ENCODE assay signal across 20 cellular contexts in genomic region chr7:108239501-108240225, GRCh38.
A peak's percentile ranks its signal among the peaks of the same experiment; 100 is the strongest.
DNase-seq lines count a peak whose midpoint lies in the region; ATAC-seq and TF ChIP-seq lines count a peak whose summit lies in the region.
"Had no signal": no experiment of that assay in that cellular context is flagged by ENCODE, and none has a peak within 500 bp of the region (broad histone marks: within the 10 kb centered on the region; RNA-seq: fewer than 3 reads in every experiment).

No MANE protein-coding gene starts in this region.

- H3K27ac Mint-ChIP-seq in HFFc6 = no peak overlapping the region
- no peak overlapping the region for H3K27ac Mint-ChIP-seq in activated T-helper 2 cell treated with anti-CD3 and anti-CD28 coated beads, Interferon-gamma antibody, Interleukin-2, Interleukin-4, amounts not matched to agents 10 μg/mL and 5 μg/mL and 100 μg/mL, durations not matched to agents 14 hours and 24 hours and 36 hours
- H3K27ac Mint-ChIP-seq: activated naive CD8-positive, alpha-beta T cell; nephron; stimulated activated naive CD8-positive, alpha-beta T cell treated with anti-CD3 and anti-CD28 coated beads, Interleukin-15, Interleukin-2, amounts not matched to agents 100 ng/mL and 50 ng/mL, for 24 hours had no signal

- peak overlapping the region; percentile 69 for H3K27ac ChIP-seq in A673 (ENCODE audit: low read depth, low read length, poor library complexity, severe bottlenecking)
- H3K27ac ChIP-seq: KMS-11, SJSA1, upper lobe of left lung had no signal

- H3K27me3 ChIP-seq in A673 (replicated peaks; ENCODE audit: insufficient read depth, low read depth, low read length, poor library complexity) = no peaks in the 10 kb centered on the region
- H3K27me3 ChIP-seq: SJSA1, upper lobe of left lung had no signal

- no peaks in the 10 kb centered on the region for H3K9me3 ChIP-seq in A673 (ENCODE audit: low read depth, low read length, poor library complexity, severe bottlenecking)
- H3K9me3 ChIP-seq: SJSA1, upper lobe of left lung had no signal

- TF ChIP-seq CTCF in A673 (conservative IDR thresholded peaks at IDR 0.05; ENCODE audit: low read depth, low read length) = no peak
- no peak for TF ChIP-seq CTCF in HFFc6 (IDR thresholded peaks at IDR 0.05)

- intact Hi-C loops in A673 (cut with micrococcal nuclease; ENCODE audit: unreplicated experiment) = no loop called here
- intact Hi-C loops in activated T-helper 2 cell treated with anti-CD3 and anti-CD28 coated beads, Interferon-gamma antibody, Interleukin-2, Interleukin-4, amounts not matched to agents 10 μg/mL and 5 μg/mL and 100 μg/mL, durations not matched to agents 14 hours and 24 hours and 36 hours (cut with micrococcal nuclease) = no loop called here

- POLR2A ChIA-PET in A673 (lab: Charles Lee; ENCODE audit: low non-redundant PET) = interaction anchor here (0.7 kb wide), 1 partner anchor 245 kb away, joined by 3 read pairs; no protein-coding TSS in a partner anchor

- CTCF ChIA-PET in A673 (lab: Charles Lee) = no interaction called here

- DNase-seq in A673 (ENCODE audit: low spot score) = peak; percentile 93
- peak; percentile 40 to 95 (median 72) for DNase-seq in NCI-H1417 (lab: John Stamatoyannopoulos, UW)
- DNase-seq in NCI-H748 (lab: John Stamatoyannopoulos, UW; ENCODE audit: unreplicated experiment) = peak; percentile 92
- DNase-seq in dermis blood vessel endothelial cell = peak; percentile 13
- DNase-seq in HFFc6 = no peak
- DNase-seq in activated T-helper 2 cell treated with anti-CD3 and anti-CD28 coated beads, Interferon-gamma antibody, Interleukin-2, Interleukin-4, amounts not matched to agents 10 μg/mL and 5 μg/mL and 100 μg/mL, durations not matched to agents 14 hours and 24 hours and 36 hours (ENCODE audit: low spot score) = no peak
- DNase-seq in effector CD4-positive, alpha-beta T cell = no peak
- DNase-seq: activated CD4-positive, alpha-beta T cell treated with anti-CD3 and anti-CD28 coated beads, Interleukin-2, amount 50 U/mL, for 1 hour; activated T-cell treated with anti-CD3 and anti-CD28 coated beads, Interleukin-2, amount 50 U/mL, for 1 hour; kidney; NCI-H1694 treated with DMSO at 0.1 percent for 48 hours; right cardiac atrium; T-helper 9 cell; upper lobe of left lung had no signal

- H3K36me3 Mint-ChIP-seq in HFFc6 (ENCODE audit: low read depth) = no peaks in the 10 kb centered on the region
- H3K36me3 Mint-ChIP-seq in activated T-helper 2 cell treated with anti-CD3 and anti-CD28 coated beads, Interferon-gamma antibody, Interleukin-2, Interleukin-4, amounts not matched to agents 10 μg/mL and 5 μg/mL and 100 μg/mL, durations not matched to agents 14 hours and 24 hours and 36 hours (ENCODE audit: low read depth) = no peaks in the 10 kb centered on the region

- H3K4me3 ChIP-seq in A673 (ENCODE audit: low read depth, low read length, poor library complexity, severe bottlenecking) = peak overlapping the region; percentile 16
- H3K4me3 ChIP-seq: SJSA1, upper lobe of left lung had no signal

- H3K36me3 ChIP-seq in A673 (ENCODE audit: insufficient read depth, low read length, poor library complexity, severe bottlenecking) = no peaks in the 10 kb centered on the region
- H3K36me3 ChIP-seq: SJSA1, upper lobe of left lung had no signal

- ATAC-seq in HG03175 (IDR thresholded peaks at IDR 0.05; ENCODE audit: unreplicated experiment) = no peak
- ATAC-seq: right cardiac atrium had no signal

- no peak overlapping the region for H3K4me3 Mint-ChIP-seq in HFFc6
- no peak overlapping the region for H3K4me3 Mint-ChIP-seq in activated T-helper 2 cell treated with anti-CD3 and anti-CD28 coated beads, Interferon-gamma antibody, Interleukin-2, Interleukin-4, amounts not matched to agents 10 μg/mL and 5 μg/mL and 100 μg/mL, durations not matched to agents 14 hours and 24 hours and 36 hours (ENCODE audit: low read depth)
- H3K4me3 Mint-ChIP-seq: activated naive CD8-positive, alpha-beta T cell; nephron; stimulated activated naive CD8-positive, alpha-beta T cell treated with anti-CD3 and anti-CD28 coated beads, Interleukin-15, Interleukin-2, amounts not matched to agents 100 ng/mL and 50 ng/mL, for 24 hours had no signal

- peaks cover 63% of the 10 kb centered on the region for H3K4me1 ChIP-seq in A673 (ENCODE audit: insufficient read depth, low read length, poor library complexity, severe bottlenecking)
- H3K4me1 ChIP-seq: SJSA1, upper lobe of left lung had no signal

- H3K9me3 Mint-ChIP-seq in HFFc6 = no peaks in the 10 kb centered on the region
- H3K9me3 Mint-ChIP-seq in activated T-helper 2 cell treated with anti-CD3 and anti-CD28 coated beads, Interferon-gamma antibody, Interleukin-2, Interleukin-4, amounts not matched to agents 10 μg/mL and 5 μg/mL and 100 μg/mL, durations not matched to agents 14 hours and 24 hours and 36 hours = no peaks in the 10 kb centered on the region
- H3K9me3 Mint-ChIP-seq: nephron; stimulated activated naive CD8-positive, alpha-beta T cell treated with anti-CD3 and anti-CD28 coated beads, Interleukin-15, Interleukin-2, amounts not matched to agents 100 ng/mL and 50 ng/mL, for 24 hours had no signal

- no TSS peak for BruUV-seq in A673 (replicated peaks; lab: Mats Ljungman, UMichigan)

- peaks cover 27% of the 10 kb centered on the region for H3K4me1 Mint-ChIP-seq in HFFc6 (ENCODE audit: low read depth)
- no peaks in the 10 kb centered on the region for H3K4me1 Mint-ChIP-seq in activated T-helper 2 cell treated with anti-CD3 and anti-CD28 coated beads, Interferon-gamma antibody, Interleukin-2, Interleukin-4, amounts not matched to agents 10 μg/mL and 5 μg/mL and 100 μg/mL, durations not matched to agents 14 hours and 24 hours and 36 hours (ENCODE audit: low read depth)
- H3K4me1 Mint-ChIP-seq: nephron had no signal

- no peaks in the 10 kb centered on the region; the same call in 1 of the 2 replicates for H3K27me3 Mint-ChIP-seq in HFFc6 (ENCODE audit: insufficient read depth)
- peaks cover 7% of the 10 kb centered on the region for H3K27me3 Mint-ChIP-seq in activated T-helper 2 cell treated with anti-CD3 and anti-CD28 coated beads, Interferon-gamma antibody, Interleukin-2, Interleukin-4, amounts not matched to agents 10 μg/mL and 5 μg/mL and 100 μg/mL, durations not matched to agents 14 hours and 24 hours and 36 hours (ENCODE audit: low read depth)
- H3K27me3 Mint-ChIP-seq: activated naive CD8-positive, alpha-beta T cell; stimulated activated naive CD8-positive, alpha-beta T cell treated with anti-CD3 and anti-CD28 coated beads, Interleukin-15, Interleukin-2, amounts not matched to agents 100 ng/mL and 50 ng/mL, for 24 hours had no signal

Comparison
In these comparisons a context has a peak if more than half of its experiments do, and no peak if none do; other contexts are left out.
1. DNase-seq: peak in A673 (single experiment), NCI-H1417 (3 of 3), NCI-H748 (single experiment) and dermis blood vessel endothelial cell (single experiment); none in HFFc6 (single experiment), activated T-helper 2 cell treated with anti-CD3 and anti-CD28 coated beads, Interferon-gamma antibody, Interleukin-2, Interleukin-4, amounts not matched to agents 10 μg/mL and 5 μg/mL and 100 μg/mL, durations not matched to agents 14 hours and 24 hours and 36 hours (single experiment) and effector CD4-positive, alpha-beta T cell (single experiment).